1 cellular context compared by ENCODE assay signal in the genomic region with DNA sequence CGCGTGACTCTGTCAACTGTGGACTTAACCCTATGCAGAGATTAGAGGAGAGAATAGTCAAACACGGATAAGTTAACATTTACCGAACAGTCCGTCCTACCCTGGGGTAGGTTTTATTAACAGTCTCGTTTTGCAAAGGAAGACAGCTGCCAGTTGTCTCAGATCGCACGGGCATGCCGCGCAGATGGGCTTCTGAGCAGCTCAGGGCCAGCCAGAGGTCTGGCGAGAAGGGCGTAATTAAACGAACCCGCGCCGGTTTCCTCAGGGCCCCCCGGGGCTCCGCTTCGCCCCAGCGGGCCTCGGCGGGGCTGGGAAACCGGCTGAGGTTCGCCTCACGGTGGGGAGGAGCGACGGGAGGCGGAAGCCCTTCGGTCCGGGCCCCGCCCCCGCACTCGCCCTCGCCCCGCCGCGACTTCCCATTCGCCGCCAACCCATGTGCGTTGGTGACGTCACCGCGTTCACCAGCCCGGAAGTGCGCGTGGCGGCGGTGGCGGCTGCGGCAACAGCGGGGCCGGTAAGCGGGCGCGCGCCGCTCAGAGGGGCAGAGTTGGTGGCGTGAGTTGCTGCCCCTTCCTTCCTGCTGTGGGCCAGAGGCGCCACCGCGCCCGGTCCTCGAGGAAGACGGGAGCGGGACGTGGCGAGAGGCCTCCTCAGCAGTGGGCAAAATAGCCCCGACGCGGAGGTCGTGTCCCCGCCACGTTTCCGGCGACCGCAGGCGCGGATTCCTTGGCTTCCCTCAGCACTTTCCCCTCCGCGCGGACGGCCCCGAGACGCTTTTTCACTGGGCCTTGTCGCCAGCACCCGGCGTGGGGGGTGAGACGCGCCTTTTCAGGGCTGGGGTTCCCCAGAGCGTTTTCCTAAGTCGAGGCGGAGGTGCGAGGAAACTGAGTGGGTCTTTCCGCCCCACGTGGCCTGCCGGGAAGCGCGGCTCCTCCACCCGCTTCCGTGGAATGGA.
TF ChIP-seq lines count a peak whose summit lies in the region.

A gene (plus strand): TSS at position 464 of the 955 bp plus-strand sequence. CDS start 2,101 bp downstream, outside the sequence.

TF ChIP-seq in GM12878, 131 proteins besides CTCF, POLR2A, EP300 and RAD21 (continued from another document and continues in another):
- TF ChIP-seq, protein P1, sequence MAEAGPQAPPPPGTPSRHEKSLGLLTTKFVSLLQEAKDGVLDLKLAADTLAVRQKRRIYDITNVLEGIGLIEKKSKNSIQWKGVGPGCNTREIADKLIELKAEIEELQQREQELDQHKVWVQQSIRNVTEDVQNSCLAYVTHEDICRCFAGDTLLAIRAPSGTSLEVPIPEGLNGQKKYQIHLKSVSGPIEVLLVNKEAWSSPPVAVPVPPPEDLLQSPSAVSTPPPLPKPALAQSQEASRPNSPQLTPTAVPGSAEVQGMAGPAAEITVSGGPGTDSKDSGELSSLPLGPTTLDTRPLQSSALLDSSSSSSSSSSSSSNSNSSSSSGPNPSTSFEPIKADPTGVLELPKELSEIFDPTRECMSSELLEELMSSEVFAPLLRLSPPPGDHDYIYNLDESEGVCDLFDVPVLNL (IDR thresholded peaks at IDR 0.05; ENCODE audit: low read depth, low read length) = no peak
- no peak for TF ChIP-seq ESRRA (IDR thresholded peaks at IDR 0.05; ENCODE audit: low read length)
- TF ChIP-seq, protein P2, sequence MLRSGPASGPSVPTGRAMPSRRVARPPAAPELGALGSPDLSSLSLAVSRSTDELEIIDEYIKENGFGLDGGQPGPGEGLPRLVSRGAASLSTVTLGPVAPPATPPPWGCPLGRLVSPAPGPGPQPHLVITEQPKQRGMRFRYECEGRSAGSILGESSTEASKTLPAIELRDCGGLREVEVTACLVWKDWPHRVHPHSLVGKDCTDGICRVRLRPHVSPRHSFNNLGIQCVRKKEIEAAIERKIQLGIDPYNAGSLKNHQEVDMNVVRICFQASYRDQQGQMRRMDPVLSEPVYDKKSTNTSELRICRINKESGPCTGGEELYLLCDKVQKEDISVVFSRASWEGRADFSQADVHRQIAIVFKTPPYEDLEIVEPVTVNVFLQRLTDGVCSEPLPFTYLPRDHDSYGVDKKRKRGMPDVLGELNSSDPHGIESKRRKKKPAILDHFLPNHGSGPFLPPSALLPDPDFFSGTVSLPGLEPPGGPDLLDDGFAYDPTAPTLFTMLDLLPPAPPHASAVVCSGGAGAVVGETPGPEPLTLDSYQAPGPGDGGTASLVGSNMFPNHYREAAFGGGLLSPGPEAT (IDR thresholded peaks at IDR 0.05; ENCODE audit: low read depth) = no peak; the same call in 1 of the 2 replicates
- TF ChIP-seq MTA3 (IDR thresholded peaks at IDR 0.05; ENCODE audit: borderline replicate concordance, low read length) = no peak
- TF ChIP-seq NBN (IDR thresholded peaks at IDR 0.05) = peak; percentile 98
- no peak for TF ChIP-seq ZSCAN29 (IDR thresholded peaks at IDR 0.05)
- no peak for TF ChIP-seq NFYA (IDR thresholded peaks at IDR 0.05; ENCODE audit: borderline replicate concordance, low read depth, low read length)
- TF ChIP-seq, protein P3, sequence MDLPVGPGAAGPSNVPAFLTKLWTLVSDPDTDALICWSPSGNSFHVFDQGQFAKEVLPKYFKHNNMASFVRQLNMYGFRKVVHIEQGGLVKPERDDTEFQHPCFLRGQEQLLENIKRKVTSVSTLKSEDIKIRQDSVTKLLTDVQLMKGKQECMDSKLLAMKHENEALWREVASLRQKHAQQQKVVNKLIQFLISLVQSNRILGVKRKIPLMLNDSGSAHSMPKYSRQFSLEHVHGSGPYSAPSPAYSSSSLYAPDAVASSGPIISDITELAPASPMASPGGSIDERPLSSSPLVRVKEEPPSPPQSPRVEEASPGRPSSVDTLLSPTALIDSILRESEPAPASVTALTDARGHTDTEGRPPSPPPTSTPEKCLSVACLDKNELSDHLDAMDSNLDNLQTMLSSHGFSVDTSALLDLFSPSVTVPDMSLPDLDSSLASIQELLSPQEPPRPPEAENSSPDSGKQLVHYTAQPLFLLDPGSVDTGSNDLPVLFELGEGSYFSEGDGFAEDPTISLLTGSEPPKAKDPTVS (IDR thresholded peaks at IDR 0.05; ENCODE audit: low read depth, low read length) = no peak
- TF ChIP-seq HDGF (IDR thresholded peaks at IDR 0.05) = no peak
- peak; percentile 65; the same call in 1 of the 2 replicates for TF ChIP-seq SPI1 (IDR thresholded peaks at IDR 0.05; ENCODE audit: borderline replicate concordance, insufficient read depth, low read depth, low read length)
- TF ChIP-seq FOXK2 (IDR thresholded peaks at IDR 0.05) = no peak
- no peak for TF ChIP-seq HDAC6 (IDR thresholded peaks at IDR 0.05; ENCODE audit: unreplicated experiment)
- 0 out of 2 replicates have a peak, but pooled peaks have one; percentile 25 for TF ChIP-seq STAT1 (conservative IDR thresholded peaks at IDR 0.05)
- no peak for TF ChIP-seq EED (IDR thresholded peaks at IDR 0.05; ENCODE audit: low read depth)
- TF ChIP-seq, protein P4, sequence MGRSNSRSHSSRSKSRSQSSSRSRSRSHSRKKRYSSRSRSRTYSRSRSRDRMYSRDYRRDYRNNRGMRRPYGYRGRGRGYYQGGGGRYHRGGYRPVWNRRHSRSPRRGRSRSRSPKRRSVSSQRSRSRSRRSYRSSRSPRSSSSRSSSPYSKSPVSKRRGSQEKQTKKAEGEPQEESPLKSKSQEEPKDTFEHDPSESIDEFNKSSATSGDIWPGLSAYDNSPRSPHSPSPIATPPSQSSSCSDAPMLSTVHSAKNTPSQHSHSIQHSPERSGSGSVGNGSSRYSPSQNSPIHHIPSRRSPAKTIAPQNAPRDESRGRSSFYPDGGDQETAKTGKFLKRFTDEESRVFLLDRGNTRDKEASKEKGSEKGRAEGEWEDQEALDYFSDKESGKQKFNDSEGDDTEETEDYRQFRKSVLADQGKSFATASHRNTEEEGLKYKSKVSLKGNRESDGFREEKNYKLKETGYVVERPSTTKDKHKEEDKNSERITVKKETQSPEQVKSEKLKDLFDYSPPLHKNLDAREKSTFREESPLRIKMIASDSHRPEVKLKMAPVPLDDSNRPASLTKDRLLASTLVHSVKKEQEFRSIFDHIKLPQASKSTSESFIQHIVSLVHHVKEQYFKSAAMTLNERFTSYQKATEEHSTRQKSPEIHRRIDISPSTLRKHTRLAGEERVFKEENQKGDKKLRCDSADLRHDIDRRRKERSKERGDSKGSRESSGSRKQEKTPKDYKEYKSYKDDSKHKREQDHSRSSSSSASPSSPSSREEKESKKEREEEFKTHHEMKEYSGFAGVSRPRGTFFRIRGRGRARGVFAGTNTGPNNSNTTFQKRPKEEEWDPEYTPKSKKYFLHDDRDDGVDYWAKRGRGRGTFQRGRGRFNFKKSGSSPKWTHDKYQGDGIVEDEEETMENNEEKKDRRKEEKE (IDR thresholded peaks at IDR 0.05) = no peak
- TF ChIP-seq SMARCA5 (IDR thresholded peaks at IDR 0.05) = 0 out of 2 replicates have a peak, but pooled peaks have one; percentile 17
- TF ChIP-seq CHD2 (IDR thresholded peaks at IDR 0.05; ENCODE audit: borderline replicate concordance, low read depth, low read length) = 0 out of 2 replicates have a peak, but pooled peaks have one; percentile 46
- peak; percentile 89 for TF ChIP-seq IKZF1 (conservative IDR thresholded peaks at IDR 0.05)
- TF ChIP-seq JUNB (IDR thresholded peaks at IDR 0.05) = no peak
- no peak for TF ChIP-seq NRF1 (conservative IDR thresholded peaks at IDR 0.05; ENCODE audit: low read depth, low read length)
- TF ChIP-seq CBX3 (IDR thresholded peaks at IDR 0.05; ENCODE audit: borderline replicate concordance, low read depth) = no peak
- TF ChIP-seq RB1 (IDR thresholded peaks at IDR 0.05; ENCODE audit: borderline replicate concordance) = no peak
- no peak for TF ChIP-seq RBBP5 (conservative IDR thresholded peaks at IDR 0.05)
- no peak for TF ChIP-seq SUPT20H (IDR thresholded peaks at IDR 0.05; ENCODE audit: borderline replicate concordance, control insufficient read depth, low read depth, low read length)
- TF ChIP-seq, protein P5, sequence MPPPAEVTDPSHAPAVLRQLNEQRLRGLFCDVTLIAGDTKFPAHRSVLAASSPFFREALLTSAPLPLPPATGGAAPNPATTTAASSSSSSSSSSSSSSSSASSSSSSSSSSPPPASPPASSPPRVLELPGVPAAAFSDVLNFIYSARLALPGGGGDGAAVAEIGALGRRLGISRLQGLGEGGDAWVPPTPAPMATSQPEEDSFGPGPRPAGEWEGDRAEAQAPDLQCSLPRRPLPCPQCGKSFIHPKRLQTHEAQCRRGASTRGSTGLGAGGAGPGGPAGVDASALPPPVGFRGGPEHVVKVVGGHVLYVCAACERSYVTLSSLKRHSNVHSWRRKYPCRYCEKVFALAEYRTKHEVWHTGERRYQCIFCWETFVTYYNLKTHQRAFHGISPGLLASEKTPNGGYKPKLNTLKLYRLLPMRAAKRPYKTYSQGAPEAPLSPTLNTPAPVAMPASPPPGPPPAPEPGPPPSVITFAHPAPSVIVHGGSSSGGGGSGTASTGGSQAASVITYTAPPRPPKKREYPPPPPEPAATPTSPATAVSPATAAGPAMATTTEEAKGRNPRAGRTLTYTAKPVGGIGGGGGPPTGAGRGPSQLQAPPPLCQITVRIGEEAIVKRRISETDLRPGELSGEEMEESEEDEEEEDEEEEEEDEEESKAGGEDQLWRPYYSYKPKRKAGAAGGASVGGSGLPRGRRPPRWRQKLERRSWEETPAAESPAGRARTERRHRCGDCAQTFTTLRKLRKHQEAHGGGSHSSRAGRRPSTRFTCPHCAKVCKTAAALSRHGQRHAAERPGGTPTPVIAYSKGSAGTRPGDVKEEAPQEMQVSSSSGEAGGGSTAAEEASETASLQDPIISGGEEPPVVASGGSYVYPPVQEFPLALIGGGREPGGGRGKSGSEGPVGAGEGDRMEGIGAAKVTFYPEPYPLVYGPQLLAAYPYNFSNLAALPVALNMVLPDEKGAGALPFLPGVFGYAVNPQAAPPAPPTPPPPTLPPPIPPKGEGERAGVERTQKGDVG (CRISPR knock-in tag; IDR thresholded peaks at IDR 0.05) = peak; percentile 44; the same call in 1 of the 2 replicates
- no peak for TF ChIP-seq NR2C1 (IDR thresholded peaks at IDR 0.05)
- no peak for TF ChIP-seq SIN3A (IDR thresholded peaks at IDR 0.05; ENCODE audit: low read depth, low read length)
- no peak for TF ChIP-seq ZNF24 (IDR thresholded peaks at IDR 0.05)
- TF ChIP-seq ZNF217 (IDR thresholded peaks at IDR 0.05) = no peak
- TF ChIP-seq SP1 (IDR thresholded peaks at IDR 0.05; ENCODE audit: low read depth, low read length) = peak; percentile 55
- TF ChIP-seq ZNF384 (IDR thresholded peaks at IDR 0.05; ENCODE audit: borderline replicate concordance, low read depth, low read length) = no peak
- TF ChIP-seq, protein P6, sequence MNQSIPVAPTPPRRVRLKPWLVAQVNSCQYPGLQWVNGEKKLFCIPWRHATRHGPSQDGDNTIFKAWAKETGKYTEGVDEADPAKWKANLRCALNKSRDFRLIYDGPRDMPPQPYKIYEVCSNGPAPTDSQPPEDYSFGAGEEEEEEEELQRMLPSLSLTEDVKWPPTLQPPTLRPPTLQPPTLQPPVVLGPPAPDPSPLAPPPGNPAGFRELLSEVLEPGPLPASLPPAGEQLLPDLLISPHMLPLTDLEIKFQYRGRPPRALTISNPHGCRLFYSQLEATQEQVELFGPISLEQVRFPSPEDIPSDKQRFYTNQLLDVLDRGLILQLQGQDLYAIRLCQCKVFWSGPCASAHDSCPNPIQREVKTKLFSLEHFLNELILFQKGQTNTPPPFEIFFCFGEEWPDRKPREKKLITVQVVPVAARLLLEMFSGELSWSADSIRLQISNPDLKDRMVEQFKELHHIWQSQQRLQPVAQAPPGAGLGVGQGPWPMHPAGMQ (IDR thresholded peaks at IDR 0.05; ENCODE audit: borderline replicate concordance) = no peak
- TF ChIP-seq, protein P7, sequence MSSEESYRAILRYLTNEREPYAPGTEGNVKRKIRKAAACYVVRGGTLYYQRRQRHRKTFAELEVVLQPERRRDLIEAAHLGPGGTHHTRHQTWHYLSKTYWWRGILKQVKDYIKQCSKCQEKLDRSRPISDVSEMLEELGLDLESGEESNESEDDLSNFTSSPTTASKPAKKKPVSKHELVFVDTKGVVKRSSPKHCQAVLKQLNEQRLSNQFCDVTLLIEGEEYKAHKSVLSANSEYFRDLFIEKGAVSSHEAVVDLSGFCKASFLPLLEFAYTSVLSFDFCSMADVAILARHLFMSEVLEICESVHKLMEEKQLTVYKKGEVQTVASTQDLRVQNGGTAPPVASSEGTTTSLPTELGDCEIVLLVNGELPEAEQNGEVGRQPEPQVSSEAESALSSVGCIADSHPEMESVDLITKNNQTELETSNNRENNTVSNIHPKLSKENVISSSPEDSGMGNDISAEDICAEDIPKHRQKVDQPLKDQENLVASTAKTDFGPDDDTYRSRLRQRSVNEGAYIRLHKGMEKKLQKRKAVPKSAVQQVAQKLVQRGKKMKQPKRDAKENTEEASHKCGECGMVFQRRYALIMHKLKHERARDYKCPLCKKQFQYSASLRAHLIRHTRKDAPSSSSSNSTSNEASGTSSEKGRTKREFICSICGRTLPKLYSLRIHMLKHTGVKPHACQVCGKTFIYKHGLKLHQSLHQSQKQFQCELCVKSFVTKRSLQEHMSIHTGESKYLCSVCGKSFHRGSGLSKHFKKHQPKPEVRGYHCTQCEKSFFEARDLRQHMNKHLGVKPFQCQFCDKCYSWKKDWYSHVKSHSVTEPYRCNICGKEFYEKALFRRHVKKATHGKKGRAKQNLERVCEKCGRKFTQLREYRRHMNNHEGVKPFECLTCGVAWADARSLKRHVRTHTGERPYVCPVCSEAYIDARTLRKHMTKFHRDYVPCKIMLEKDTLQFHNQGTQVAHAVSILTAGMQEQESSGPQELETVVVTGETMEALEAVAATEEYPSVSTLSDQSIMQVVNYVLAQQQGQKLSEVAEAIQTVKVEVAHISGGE (CRISPR knock-in tag; IDR thresholded peaks at IDR 0.05) = no peak
- TF ChIP-seq PAX8 (IDR thresholded peaks at IDR 0.05) = no peak
- TF ChIP-seq EGR1 (IDR thresholded peaks at IDR 0.05; ENCODE audit: borderline replicate concordance in 1 of 2, low read depth in 2 of 2, low read length in 2 of 2) = peak; percentile 80 to 90
- no peak for TF ChIP-seq SREBF2 (IDR thresholded peaks at IDR 0.05; ENCODE audit: low read length)
- peak; percentile 76; the same call in 1 of the 2 replicates for TF ChIP-seq NR2F1 (conservative IDR thresholded peaks at IDR 0.05)
- no peak for TF ChIP-seq PAX5 (IDR thresholded peaks at IDR 0.05; ENCODE audit: borderline replicate concordance, low read depth, low read length)
- TF ChIP-seq PML (IDR thresholded peaks at IDR 0.05; ENCODE audit: low read length) = peak; percentile 90
- 0 out of 2 replicates have a peak, but pooled peaks have one; percentile 27 for TF ChIP-seq MXI1 (IDR thresholded peaks at IDR 0.05; ENCODE audit: low read depth, low read length)
- TF ChIP-seq SIX5 (IDR thresholded peaks at IDR 0.05; ENCODE audit: low read depth, low read length, severe bottlenecking) = no peak
- TF ChIP-seq, protein P8, sequence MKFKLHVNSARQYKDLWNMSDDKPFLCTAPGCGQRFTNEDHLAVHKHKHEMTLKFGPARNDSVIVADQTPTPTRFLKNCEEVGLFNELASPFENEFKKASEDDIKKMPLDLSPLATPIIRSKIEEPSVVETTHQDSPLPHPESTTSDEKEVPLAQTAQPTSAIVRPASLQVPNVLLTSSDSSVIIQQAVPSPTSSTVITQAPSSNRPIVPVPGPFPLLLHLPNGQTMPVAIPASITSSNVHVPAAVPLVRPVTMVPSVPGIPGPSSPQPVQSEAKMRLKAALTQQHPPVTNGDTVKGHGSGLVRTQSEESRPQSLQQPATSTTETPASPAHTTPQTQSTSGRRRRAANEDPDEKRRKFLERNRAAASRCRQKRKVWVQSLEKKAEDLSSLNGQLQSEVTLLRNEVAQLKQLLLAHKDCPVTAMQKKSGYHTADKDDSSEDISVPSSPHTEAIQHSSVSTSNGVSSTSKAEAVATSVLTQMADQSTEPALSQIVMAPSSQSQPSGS (IDR thresholded peaks at IDR 0.05; ENCODE audit: low read length) = peak; percentile 50; the same call in 1 of the 2 replicates
- TF ChIP-seq, protein P9, sequence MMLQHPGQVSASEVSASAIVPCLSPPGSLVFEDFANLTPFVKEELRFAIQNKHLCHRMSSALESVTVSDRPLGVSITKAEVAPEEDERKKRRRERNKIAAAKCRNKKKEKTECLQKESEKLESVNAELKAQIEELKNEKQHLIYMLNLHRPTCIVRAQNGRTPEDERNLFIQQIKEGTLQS (IDR thresholded peaks at IDR 0.05; ENCODE audit: borderline replicate concordance, extremely low read depth, low read depth, low read length) = no peak
